In genomic region chr14:91466192-91466591, GRCh38 we compare ENCODE assay signal across 23 cellular contexts. TPM values are rescaled to one million over a fixed set of nuclear protein-coding genes. Genes with fewer than 3 reads are reported as not detected.
DNase-seq lines count a peak whose midpoint lies in the region; ATAC-seq, FAIRE-seq and TF ChIP-seq lines count a peak whose summit lies in the region.
"Had no signal": no experiment of that assay in that cellular context is flagged by ENCODE, and none has a peak within 500 bp of the region (broad histone marks: within the 10 kb centered on the region; RNA-seq: fewer than 3 reads in every experiment).

No MANE protein-coding gene starts in this region.

- H3K9me3 ChIP-seq in CD8-positive, alpha-beta T cell (ENCODE audit: low read length), result no peaks in the 10 kb centered on the region
- no peaks in the 10 kb centered on the region for H3K9me3 ChIP-seq in PC-3 (ENCODE audit: low read length)
- H3K9me3 ChIP-seq: BLaER1 treated with 17β-estradiol and CSF1 and Interleukin-3, amounts not matched to agents 10 nM and 100 nM; heart left ventricle; SJSA1; thyroid gland had no signal

- H3K4me3 ChIP-seq in CD8-positive, alpha-beta T cell (ENCODE audit: low read depth, low read length), result no peak overlapping the region
- no peak overlapping the region for H3K4me3 ChIP-seq in PC-3 (ENCODE audit: low read length)
- H3K4me3 ChIP-seq: BLaER1 treated with 17β-estradiol and CSF1 and Interleukin-3, amounts not matched to agents 10 nM and 100 nM; cardiac muscle cell; heart left ventricle; SJSA1; thyroid gland had no signal

- no peak for ATAC-seq in CD8-positive, alpha-beta T cell
- ATAC-seq in PC-3, result no peak
- ATAC-seq: heart left ventricle had no signal

- H3K9me3 Mint-ChIP-seq in CD8-positive, alpha-beta T cell, result no peaks in the 10 kb centered on the region
- H3K9me3 Mint-ChIP-seq in mesothelial cell of epicardium, result no peaks in the 10 kb centered on the region
- H3K9me3 Mint-ChIP-seq: HFFc6 had no signal

- H2AFZ ChIP-seq in PC-3 (ENCODE audit: low read length), result no peak overlapping the region

- H3K4me2 ChIP-seq in PC-3 (ENCODE audit: low read length), result no peak overlapping the region
- H3K4me2 ChIP-seq: BLaER1 treated with 17β-estradiol and CSF1 and Interleukin-3, amounts not matched to agents 10 nM and 100 nM had no signal

- H3F3A ChIP-seq in PC-3 (ENCODE audit: low read length, unreplicated experiment), result no peaks in the 10 kb centered on the region

- H3K9ac ChIP-seq in PC-3 (ENCODE audit: low read length), result no peak overlapping the region
- H3K9ac ChIP-seq: BLaER1 treated with 17β-estradiol and CSF1 and Interleukin-3, amounts not matched to agents 10 nM and 100 nM had no signal

- FAIRE-seq in GM19239 (lab: Jason Lieb, UNC), result peak; percentile 8

- POLR2A ChIA-PET in CD8-positive, alpha-beta T cell (lab: Charles Lee), result no interaction called here
- POLR2A ChIA-PET in PC-3 (lab: Charles Lee; ENCODE audit: unreplicated experiment), result no interaction called here

- peaks cover 22% of the 10 kb centered on the region for H3K4me1 Mint-ChIP-seq in CD8-positive, alpha-beta T cell (ENCODE audit: low read depth)
- H3K4me1 Mint-ChIP-seq in mesothelial cell of epicardium, result peaks cover 3% of the 10 kb centered on the region

- 0 out of 2 replicates have a peak, but pooled peaks cover 5% of the 10 kb centered on the region for H4K20me1 ChIP-seq in PC-3 (ENCODE audit: low read length)

- CTCF ChIA-PET in CD8-positive, alpha-beta T cell (lab: Charles Lee), result no interaction called here
- CTCF ChIA-PET in PC-3 (lab: Charles Lee), result no interaction called here

- H3K4me1 ChIP-seq in CD8-positive, alpha-beta T cell (ENCODE audit: insufficient read depth, low read length), result no peaks in the 10 kb centered on the region
- H3K4me1 ChIP-seq in PC-3 (ENCODE audit: insufficient read depth, low read length), result no peaks in the 10 kb centered on the region
- H3K4me1 ChIP-seq: BLaER1 treated with 17β-estradiol and CSF1 and Interleukin-3, amounts not matched to agents 10 nM and 100 nM; heart left ventricle; SJSA1; thyroid gland had no signal

- H3K9me2 ChIP-seq in PC-3 (replicated peaks; ENCODE audit: low read length), result no peaks in the 10 kb centered on the region

- peaks cover 44% of the 10 kb centered on the region for H3K36me3 ChIP-seq in CD8-positive, alpha-beta T cell (ENCODE audit: insufficient read depth, low read length)
- H3K36me3 ChIP-seq in PC-3 (ENCODE audit: low read depth, low read length), result peaks cover 64% of the 10 kb centered on the region

- H3K27me3 Mint-ChIP-seq in CD8-positive, alpha-beta T cell (ENCODE audit: low read depth), result no peaks in the 10 kb centered on the region
- no peaks in the 10 kb centered on the region for H3K27me3 Mint-ChIP-seq in mesothelial cell of epicardium (ENCODE audit: low read depth)

- TF ChIP-seq CTCF in CD8-positive, alpha-beta T cell (IDR thresholded peaks at IDR 0.05), result no peak
- no peak for TF ChIP-seq CTCF in VCaP (conservative IDR thresholded peaks at IDR 0.05)
- TF ChIP-seq CTCF in mesothelial cell of epicardium (IDR thresholded peaks at IDR 0.05; ENCODE audit: unreplicated experiment), result no peak
- no peak for TF ChIP-seq CTCF in PC-3 (conservative IDR thresholded peaks at IDR 0.05; ENCODE audit: low read depth, low read length)

- peak overlapping the region; percentile 19 for H3K27ac Mint-ChIP-seq in CD8-positive, alpha-beta T cell
- H3K27ac Mint-ChIP-seq in mesothelial cell of epicardium, result peak overlapping the region; percentile 57
- H3K27ac Mint-ChIP-seq: HFFc6 had no signal

- no peaks in the 10 kb centered on the region for H3K79me2 ChIP-seq in PC-3 (ENCODE audit: low read length)

- no peak for DNase-seq in CD8-positive, alpha-beta T cell
- DNase-seq in GM19239 (ENCODE audit: insufficient read length, low spot score) (no peak), mesothelial cell of epicardium (ENCODE audit: low spot score in 2 of 2, unreplicated experiment in 2 of 2) (no peak), RPMI8226 (no peak), PC-3 (no peak), pons (ENCODE audit: low spot score) (no peak)
- DNase-seq: activated CD4-positive, alpha-beta T cell treated with anti-CD3 and anti-CD28 coated beads for 48 hours; effector CD8-positive, alpha-beta T cell; heart left ventricle; HFFc6; islet precursor cell; midbrain; MM.1S; NCI-H345; occipital lobe; stimulated activated CD4-positive, alpha-beta T cell treated with anti-CD3 and anti-CD28 coated beads, Interleukin-4, amount 100 ng/mL, for 24 hours; stimulated activated CD8-positive, alpha-beta memory T cell treated with anti-CD3 and anti-CD28 coated beads, Interleukin-4, amount 100 ng/mL, for 48 hours; T1000; thyroid gland had no signal

- no peak overlapping the region for H3K27ac ChIP-seq in CD8-positive, alpha-beta T cell (ENCODE audit: low read depth, low read length)
- H3K27ac ChIP-seq in VCaP, result peak overlapping the region; percentile 64
- H3K27ac ChIP-seq in PC-3 (ENCODE audit: low read length), result no peak overlapping the region
- H3K27ac ChIP-seq: BLaER1 treated with 17β-estradiol and CSF1 and Interleukin-3, amounts not matched to agents 10 nM and 100 nM; cardiac muscle cell; heart left ventricle; SJSA1; thyroid gland had no signal

- H3K4me3 Mint-ChIP-seq in CD8-positive, alpha-beta T cell, result no peak overlapping the region
- no peak overlapping the region for H3K4me3 Mint-ChIP-seq in mesothelial cell of epicardium
- H3K4me3 Mint-ChIP-seq: HFFc6 had no signal

- intact Hi-C loops in CD8-positive, alpha-beta T cell (cut with DNase I, micrococcal nuclease), result loop anchor here in 1 of 2 experiments (5.0 kb wide), 1 partner anchor 336 kb away; no protein-coding TSS in a partner anchor
- intact Hi-C loops in PC-3 (cut with micrococcal nuclease), result no loop called here

- H3K27me3 ChIP-seq in CD8-positive, alpha-beta T cell (ENCODE audit: insufficient read depth, low read length), result no peaks in the 10 kb centered on the region
- no peaks in the 10 kb centered on the region for H3K27me3 ChIP-seq in PC-3 (ENCODE audit: low read length)
- H3K27me3 ChIP-seq: BLaER1 treated with 17β-estradiol and CSF1 and Interleukin-3, amounts not matched to agents 10 nM and 100 nM; cardiac muscle cell; heart left ventricle; SJSA1; thyroid gland had no signal

- BruUV-seq in PC-3 (replicated peaks; lab: Mats Ljungman, UMichigan), result no TSS peak

- H3K36me3 Mint-ChIP-seq in CD8-positive, alpha-beta T cell, result peaks cover 88% of the 10 kb centered on the region
- H3K36me3 Mint-ChIP-seq in mesothelial cell of epicardium, result peaks cover 49% of the 10 kb centered on the region

RNA-seq across cellular contexts. Expression of gene PPP4R3A, which starts 43.9 kb away (rescaled TPM):
- total RNA-seq in CD8-positive, alpha-beta T cell, result 100 to 1,000 TPM; 279 to 285 TPM
- total RNA-seq in mesothelial cell of epicardium (94.2 to 101 TPM (median 99.2 TPM) in 3 replicates), PC-3 (2014; rRNA removed) (74.4 and 82.9 TPM in 2 replicates)

RNA-seq across cellular contexts. Expression of gene CCDC88C, which starts 48.6 kb away (rescaled TPM):
- 100 to 1,000 TPM; 266 to 273 TPM for total RNA-seq in CD8-positive, alpha-beta T cell
- total RNA-seq in mesothelial cell of epicardium (23.1 to 24.8 TPM (median 23.7 TPM) in 3 replicates), PC-3 (2014; rRNA removed) (19.7 and 27.4 TPM in 2 replicates)
- total RNA-seq: SJSA1 had no signal
